In the genomic region with DNA sequence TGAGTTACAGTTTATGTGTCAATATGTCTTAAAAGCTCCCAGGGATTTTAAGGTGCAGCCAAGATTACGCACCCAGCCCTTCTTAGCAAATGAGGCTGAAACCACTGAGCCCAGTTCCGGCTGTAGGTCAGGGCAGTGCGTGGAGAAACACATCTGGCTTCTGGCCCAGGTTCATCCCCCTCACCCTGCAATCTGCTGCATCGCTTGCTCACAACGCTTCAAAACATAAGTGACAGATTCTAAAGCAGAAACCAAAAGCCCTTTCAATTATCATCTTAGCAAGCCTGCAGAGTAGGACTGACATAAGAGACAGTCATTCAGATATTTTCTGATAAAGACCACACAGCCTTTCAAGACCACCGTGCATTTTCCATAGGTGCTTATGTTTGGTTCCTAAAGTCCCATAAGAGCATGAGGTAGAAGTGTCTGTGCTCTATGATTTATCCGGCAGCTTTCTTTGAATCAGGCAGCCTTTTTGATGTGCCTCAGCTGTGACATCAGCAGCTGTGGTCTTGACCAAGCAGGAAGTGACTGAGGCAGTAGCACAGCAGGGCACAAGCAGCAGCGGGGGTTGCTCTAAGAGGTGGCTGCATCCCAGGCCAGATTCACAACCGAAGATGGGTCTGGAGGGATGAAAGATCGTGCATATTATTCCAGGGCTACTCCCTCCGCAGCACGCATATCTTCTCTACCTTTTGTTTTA, we compare ENCODE assay signal across 9 cellular contexts.
DNase-seq lines count a peak whose midpoint lies in the region; ATAC-seq and TF ChIP-seq lines count a peak whose summit lies in the region.
"Had no signal": no experiment of that assay in that cellular context is flagged by ENCODE, and none has a peak within 500 bp of the region (broad histone marks: within the 10 kb centered on the region; RNA-seq: fewer than 3 reads in every experiment).

No MANE protein-coding gene starts in this region.

- peaks cover 52 to 90% (median 77%) of the 10 kb centered on the region in 4 donors for H3K4me1 Mint-ChIP-seq in CD4-positive, alpha-beta memory T cell
- H3K4me1 Mint-ChIP-seq in T-helper 2 cell treated with Interferon-gamma antibody and Interleukin-4, amounts not matched to agents 5 μg/mL and 100 μg/mL, for 36 hours (ENCODE audit: low read depth): peaks cover 80% of the 10 kb centered on the region

- H3K4me3 ChIP-seq in CD4-positive, alpha-beta memory T cell (ENCODE audit: low read length in 2 of 2): peak overlapping the region in 1 of 2 donors; percentile 28
- H3K4me3 ChIP-seq in astrocyte of the spinal cord (ENCODE audit: low read depth, low read length): no peak overlapping the region
- H3K4me3 ChIP-seq: uterus had no signal

- peak overlapping the region; percentile 59 for H3K27ac ChIP-seq in CD4-positive, alpha-beta memory T cell (ENCODE audit: low read depth, low read length)
- H3K27ac ChIP-seq: uterus had no signal

- peaks cover 89% of the 10 kb centered on the region for H3K4me1 ChIP-seq in CD4-positive, alpha-beta memory T cell (ENCODE audit: insufficient read depth, low read length)
- H3K4me1 ChIP-seq: uterus had no signal

- no peaks in the 10 kb centered on the region for H3K9me3 Mint-ChIP-seq in CD4-positive, alpha-beta memory T cell
- no peaks in the 10 kb centered on the region for H3K9me3 Mint-ChIP-seq in T-helper 2 cell treated with Interferon-gamma antibody and Interleukin-4, amounts not matched to agents 5 μg/mL and 100 μg/mL, for 36 hours

- H3K4me3 Mint-ChIP-seq in CD4-positive, alpha-beta memory T cell: peak overlapping the region; percentile 78 to 88 (median 84)
- peak overlapping the region; percentile 85 for H3K4me3 Mint-ChIP-seq in T-helper 2 cell treated with Interferon-gamma antibody and Interleukin-4, amounts not matched to agents 5 μg/mL and 100 μg/mL, for 36 hours

- POLR2A ChIA-PET in CD4-positive, alpha-beta memory T cell (lab: Charles Lee; ENCODE audit: partially characterized antibody): interaction anchor here (1.1 to 3.2 kb wide), 5 partner anchors 12 to 617 kb away, joined by 3 to 15 read pairs (median 3); a partner anchor contains a TSS

- no peaks in the 10 kb centered on the region for H3K27me3 Mint-ChIP-seq in CD4-positive, alpha-beta memory T cell
- H3K27me3 Mint-ChIP-seq in T-helper 2 cell treated with Interferon-gamma antibody and Interleukin-4, amounts not matched to agents 5 μg/mL and 100 μg/mL, for 36 hours (ENCODE audit: low read depth): no peaks in the 10 kb centered on the region

- H3K27ac Mint-ChIP-seq in CD4-positive, alpha-beta memory T cell: peak overlapping the region; percentile 90 to 98 (median 95)
- H3K27ac Mint-ChIP-seq in T-helper 2 cell treated with Interferon-gamma antibody and Interleukin-4, amounts not matched to agents 5 μg/mL and 100 μg/mL, for 36 hours: peak overlapping the region; percentile 99

- H3K36me3 Mint-ChIP-seq in CD4-positive, alpha-beta memory T cell: no peaks in the 10 kb centered on the region
- H3K36me3 Mint-ChIP-seq in T-helper 2 cell treated with Interferon-gamma antibody and Interleukin-4, amounts not matched to agents 5 μg/mL and 100 μg/mL, for 36 hours (ENCODE audit: low read depth): peaks cover 19% of the 10 kb centered on the region

- no peak for TF ChIP-seq CTCF in astrocyte of the spinal cord (IDR thresholded peaks at IDR 0.05; ENCODE audit: low read depth, low read length)
- no peak for TF ChIP-seq CTCF in omental fat pad (IDR thresholded peaks at IDR 0.05)

- H3K9me3 ChIP-seq in CD4-positive, alpha-beta memory T cell (ENCODE audit: control insufficient read depth in 1 of 2, low read length in 2 of 2): no peaks in the 10 kb centered on the region
- H3K9me3 ChIP-seq: uterus had no signal

- intact Hi-C loops in CD4-positive, alpha-beta memory T cell (cut with micrococcal nuclease): loop anchor here (5.0 to 10.0 kb wide), 4 partner anchors 333 to 1226 kb away; a partner anchor contains a TSS

- CTCF ChIA-PET in CD4-positive, alpha-beta memory T cell (lab: Charles Lee; ENCODE audit: partially characterized antibody): interaction anchor here (0.8 to 5.7 kb wide), 4 partner anchors 9 to 51 kb away, joined by 3 to 67 read pairs (median 20); no protein-coding TSS in a partner anchor

- no peaks in the 10 kb centered on the region for H3K27me3 ChIP-seq in CD4-positive, alpha-beta memory T cell (ENCODE audit: insufficient read depth, low read length)
- H3K27me3 ChIP-seq: uterus had no signal

- peak; percentile 75 to 88 (median 78) for DNase-seq in CD4-positive, alpha-beta memory T cell
- peak; percentile 92 for DNase-seq in T-helper 2 cell treated with Interferon-gamma antibody and Interleukin-4, amounts not matched to agents 5 μg/mL and 100 μg/mL, for 36 hours (ENCODE audit: low spot score)
- DNase-seq in astrocyte of the spinal cord (ENCODE audit: low read depth, low spot score) (peak; percentile 78), omental fat pad (ENCODE audit: low spot score) (no peak), NCI-H524 treated with DMSO at 0.1 percent for 48 hours (lab: John Stamatoyannopoulos, UW) (no peak), NCI-H226 (no peak)

- H3K36me3 ChIP-seq in CD4-positive, alpha-beta memory T cell (ENCODE audit: insufficient read depth, low read length): no peaks in the 10 kb centered on the region
- H3K36me3 ChIP-seq: uterus had no signal

- in situ Hi-C loops in astrocyte of the spinal cord (cut with HindIII; ENCODE audit: low sequenced_read_pairs): no loop called here

- ATAC-seq in GM19324 (IDR thresholded peaks at IDR 0.05; ENCODE audit: low FRiP score, unreplicated experiment) (peak; percentile 50), HG03354 (IDR thresholded peaks at IDR 0.05; ENCODE audit: poor library complexity, severe bottlenecking, unreplicated experiment) (peak; percentile 68), omental fat pad (ENCODE audit: low FRiP score) (peak; percentile 52)

Comparison
In these comparisons a context has a peak if more than half of its experiments do, and no peak if none do; other contexts are left out.
1. DNase-seq: peak in CD4-positive, alpha-beta memory T cell (5 of 5), T-helper 2 cell treated with Interferon-gamma antibody and Interleukin-4, amounts not matched to agents 5 μg/mL and 100 μg/mL, for 36 hours (single experiment) and astrocyte of the spinal cord (single experiment); none in omental fat pad (single experiment), NCI-H524 treated with DMSO at 0.1 percent for 48 hours (single experiment) and NCI-H226 (single experiment).
2. Peak in every context shown above with its lines, with median percentiles within 50 percentile points of each other: ATAC-seq.